In the genomic region with DNA sequence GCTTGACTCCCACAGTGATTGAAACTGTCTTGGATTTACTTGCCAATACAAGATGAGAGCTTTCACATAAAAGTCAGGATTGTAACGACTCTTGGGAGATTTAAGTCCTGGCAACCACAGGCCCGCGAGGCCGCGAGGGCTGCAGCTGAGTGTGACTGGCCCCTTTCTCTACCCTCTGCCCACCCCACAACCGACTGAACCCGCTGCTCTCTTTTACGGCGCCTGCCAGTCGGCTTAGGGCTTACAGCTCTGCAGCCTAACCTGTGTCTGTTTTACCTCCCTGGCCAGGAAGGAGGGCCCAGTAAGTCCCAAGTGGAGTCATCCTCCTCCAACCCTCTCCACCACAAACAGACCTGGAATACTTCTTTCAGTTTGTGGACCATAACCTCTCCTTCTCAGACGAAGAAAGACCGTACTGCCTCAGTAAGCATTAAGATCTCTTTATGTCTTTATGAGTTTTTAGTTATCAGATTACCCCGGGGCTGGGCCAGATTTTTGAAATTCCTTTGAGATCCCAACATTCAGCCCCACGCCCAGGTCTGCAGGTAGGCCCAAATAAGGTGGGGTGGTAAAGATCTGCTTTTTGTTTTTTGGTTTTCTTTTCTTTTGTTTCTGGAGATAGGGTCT, we compare ENCODE assay signal across 12 cellular contexts. TPM values are rescaled to one million over a fixed set of nuclear protein-coding genes. Genes with fewer than 3 reads are reported as not detected.
A peak's percentile ranks its signal among the peaks of the same experiment; 100 is the strongest.
DNase-seq lines count a peak whose midpoint lies in the region; ATAC-seq, FAIRE-seq and TF ChIP-seq lines count a peak whose summit lies in the region.
"Had no signal": no experiment of that assay in that cellular context is flagged by ENCODE, and none has a peak within 500 bp of the region (broad histone marks: within the 10 kb centered on the region; RNA-seq: fewer than 3 reads in every experiment).

No MANE protein-coding gene starts in this region.

- H3K9ac ChIP-seq in OCI-LY1 (ENCODE audit: low read length) = no peak overlapping the region

- H3K9me3 ChIP-seq in OCI-LY1 (ENCODE audit: low read length) (no peaks in the 10 kb centered on the region), gastrocnemius medialis (no peaks in the 10 kb centered on the region)
- H3K9me3 ChIP-seq: heart left ventricle had no signal

- in situ Hi-C loops in gastrocnemius medialis (cut with MboI; ENCODE audit: low sequenced_read_pairs in 4 of 4) = loop anchor here (10.0 to 25.0 kb wide), 2 partner anchors 216 to 229 kb away; partner anchors contain the start of gene RAD51AP1 (in 2 of the 4)

- DNase-seq in D721Med (ENCODE audit: insufficient read length, low spot score) (no peak), progenitor cell of endocrine pancreas (ENCODE audit: low spot score, unreplicated experiment) (no peak), caudate nucleus (lab: John Stamatoyannopoulos, UW) (no peak), gastrocnemius medialis (no peak)
- DNase-seq in activated CD8-positive, alpha-beta memory T cell treated with anti-CD3 and anti-CD28 coated beads for 24 hours = no peak
- DNase-seq: activated CD8-positive, alpha-beta memory T cell treated with anti-CD3 and anti-CD28 coated beads, Interleukin-2, amount 10 ng/mL, durations not matched to agents 7 days and 5 days; effector CD8-positive, alpha-beta T cell; stimulated activated CD4-positive, alpha-beta T cell treated with anti-CD3 and anti-CD28 coated beads, Interleukin-4, amount 100 ng/mL, for 24 hours had no signal

- H3K27ac ChIP-seq in OCI-LY1 (ENCODE audit: low read depth, low read length, poor library complexity, severe bottlenecking) (no peak overlapping the region), caudate nucleus (ENCODE audit: low read depth, low read length) (no peak overlapping the region), gastrocnemius medialis (no peak overlapping the region)

- H3K79me2 ChIP-seq in OCI-LY1 (ENCODE audit: insufficient read depth, low read length) = no peaks in the 10 kb centered on the region

- peak overlapping the region; percentile 61 for H3K4me3 Mint-ChIP-seq in progenitor cell of endocrine pancreas (ENCODE audit: low read depth)
- H3K4me3 Mint-ChIP-seq: activated CD8-positive, alpha-beta memory T cell treated with anti-CD3 and anti-CD28 coated beads, Interleukin-2, amount 10 ng/mL, durations not matched to agents 7 days and 5 days; memory B cell had no signal

- intact Hi-C loops in gastrocnemius medialis (cut with DNase I; ENCODE audit: low total_unique reads) = loop anchor here (5.0 kb wide), 2 partner anchors 114 to 219 kb away; no protein-coding TSS in a partner anchor

- H2AFZ ChIP-seq in OCI-LY1 (ENCODE audit: low read length) = no peak overlapping the region

- no peak for TF ChIP-seq POLR2A in gastrocnemius medialis (IDR thresholded peaks at IDR 0.05)

- H3K36me3 ChIP-seq in OCI-LY1 (ENCODE audit: insufficient read depth, low read length) (no peaks in the 10 kb centered on the region), gastrocnemius medialis (no peaks in the 10 kb centered on the region)

- peaks cover 3% of the 10 kb centered on the region for H3K4me1 ChIP-seq in OCI-LY1 (ENCODE audit: insufficient read depth, low read length, severe bottlenecking)
- H3K4me1 ChIP-seq in gastrocnemius medialis = peaks cover 0 to 9% of the 10 kb centered on the region in 2 donors

- H4K20me1 ChIP-seq in OCI-LY1 (ENCODE audit: insufficient read depth, low read length) = no peaks in the 10 kb centered on the region

- no peaks in the 10 kb centered on the region for H3F3A ChIP-seq in OCI-LY1 (ENCODE audit: insufficient read depth, low read length)

- no peaks in the 10 kb centered on the region for H3K27me3 Mint-ChIP-seq in progenitor cell of endocrine pancreas
- H3K27me3 Mint-ChIP-seq: activated CD8-positive, alpha-beta memory T cell treated with anti-CD3 and anti-CD28 coated beads, Interleukin-2, amount 10 ng/mL, durations not matched to agents 7 days and 5 days; memory B cell had no signal

- peaks cover 28% of the 10 kb centered on the region for H3K36me3 Mint-ChIP-seq in progenitor cell of endocrine pancreas (ENCODE audit: insufficient read depth)

- H3K9me2 ChIP-seq in OCI-LY1 (ENCODE audit: low read depth, low read length) = no peaks in the 10 kb centered on the region

- H3K27me3 ChIP-seq in OCI-LY1 (ENCODE audit: insufficient read depth, low read length) (peaks cover 15% of the 10 kb centered on the region; the same call in 1 of the 2 replicates), gastrocnemius medialis (no peaks in the 10 kb centered on the region)
- H3K27me3 ChIP-seq: heart left ventricle had no signal

- H3K9me3 Mint-ChIP-seq in progenitor cell of endocrine pancreas (ENCODE audit: low read depth) = no peaks in the 10 kb centered on the region
- H3K9me3 Mint-ChIP-seq: memory B cell had no signal

- peak overlapping the region; percentile 56 for H3K4me2 ChIP-seq in OCI-LY1 (ENCODE audit: low read length)

- H3K4me3 ChIP-seq in OCI-LY1 (ENCODE audit: low read depth, low read length, poor library complexity, severe bottlenecking) (no peak overlapping the region), gastrocnemius medialis (peak overlapping the region in 2 of 4 donors; percentile 24 to 35)

- peak; percentile 17 for ATAC-seq in esophagus mucosa
- ATAC-seq in gastrocnemius medialis = no peak

- TF ChIP-seq CTCF in D721Med (IDR thresholded peaks at IDR 0.05; ENCODE audit: insufficient read depth, missing control alignments) (no peak), OCI-LY1 (IDR thresholded peaks at IDR 0.05; ENCODE audit: low read length) (no peak), progenitor cell of endocrine pancreas (IDR thresholded peaks at IDR 0.05; ENCODE audit: unreplicated experiment) (no peak), gastrocnemius medialis (IDR thresholded peaks at IDR 0.05 in 4 of 5, conservative IDR thresholded peaks at IDR 0.05 in 1 of 5) (no peak)

- H3K27ac Mint-ChIP-seq in progenitor cell of endocrine pancreas = peak overlapping the region; percentile 15
- H3K27ac Mint-ChIP-seq: activated CD8-positive, alpha-beta memory T cell treated with anti-CD3 and anti-CD28 coated beads, Interleukin-2, amount 10 ng/mL, durations not matched to agents 7 days and 5 days; memory B cell had no signal

- H3K4me1 Mint-ChIP-seq in progenitor cell of endocrine pancreas (ENCODE audit: low read depth) = peaks cover 17% of the 10 kb centered on the region
- H3K4me1 Mint-ChIP-seq: activated CD8-positive, alpha-beta memory T cell treated with anti-CD3 and anti-CD28 coated beads, Interleukin-2, amount 10 ng/mL, durations not matched to agents 7 days and 5 days; memory B cell had no signal

- FAIRE-seq in D721Med (lab: Jason Lieb, UNC) = peak; percentile 83

RNA-seq across cellular contexts. Expression of gene TIGAR, which starts 12.6 kb away (rescaled TPM):
- total RNA-seq in esophagus mucosa = 6.1 TPM
- total RNA-seq in progenitor cell of endocrine pancreas = 18.2 and 21.6 TPM in 2 replicates
- 1 to 10 TPM; 4.4 to 8.3 (median 6.7) TPM for total RNA-seq in gastrocnemius medialis

RNA-seq across cellular contexts. Expression of gene CCND2, which starts 34.9 kb away (rescaled TPM):
- 48.9 TPM for total RNA-seq in esophagus mucosa
- 463 and 471 TPM in 2 replicates for total RNA-seq in progenitor cell of endocrine pancreas
- 1 to 10 TPM; 2.7 to 5.6 (median 3.2) TPM for total RNA-seq in gastrocnemius medialis
